ENCODE assay signal across 8 cellular contexts in genomic region chr19:13796301-13797057, GRCh38. TPM values are rescaled to one million over a fixed set of nuclear protein-coding genes. Genes with fewer than 3 reads are reported as not detected.
DNase-seq lines count a peak whose midpoint lies in the region; ATAC-seq and TF ChIP-seq lines count a peak whose summit lies in the region.

No MANE protein-coding gene starts in this region.

- no peak overlapping the region for H3K27ac ChIP-seq in SK-N-MC

- H3K36me3 ChIP-seq in SK-N-MC (ENCODE audit: insufficient read depth, low read length) = no peaks in the 10 kb centered on the region

- peaks cover 31% of the 10 kb centered on the region for H3K4me1 Mint-ChIP-seq in activated CD4-positive, alpha-beta T cell treated with anti-CD3 and anti-CD28 coated beads, Interleukin-2, amount 10 ng/mL, durations not matched to agents 7 days and 5 days

- H3K27ac Mint-ChIP-seq in activated CD4-positive, alpha-beta T cell treated with anti-CD3 and anti-CD28 coated beads, Interleukin-2, amount 10 ng/mL, durations not matched to agents 7 days and 5 days = peak overlapping the region; percentile 84

- DNase-seq in activated CD4-positive, alpha-beta T cell treated with anti-CD3 and anti-CD28 coated beads, Interleukin-2, amount 10 ng/mL, durations not matched to agents 7 days and 5 days = no peak
- no peak for DNase-seq in activated CD4-positive, alpha-beta T cell treated with anti-CD3 and anti-CD28 coated beads for 48 hours
- DNase-seq in SK-N-MC (ENCODE audit: low read depth, low spot score) = no peak
- peak; percentile 74 for DNase-seq in epithelial cell of proximal tubule (ENCODE audit: low read depth)
- peak; percentile 97 for DNase-seq in myocyte (ENCODE audit: low read depth)
- DNase-seq in NCI-H187 (lab: John Stamatoyannopoulos, UW) = no peak

- H3K4me3 Mint-ChIP-seq in activated CD4-positive, alpha-beta T cell treated with anti-CD3 and anti-CD28 coated beads, Interleukin-2, amount 10 ng/mL, durations not matched to agents 7 days and 5 days = peak overlapping the region; percentile 82

- POLR2A ChIA-PET in activated CD4-positive, alpha-beta T cell treated with anti-CD3 and anti-CD28 coated beads, Interleukin-2, amount 10 ng/mL, durations not matched to agents 7 days and 5 days (lab: Charles Lee) = no interaction called here

- peaks cover 4% of the 10 kb centered on the region for H3K36me3 Mint-ChIP-seq in activated CD4-positive, alpha-beta T cell treated with anti-CD3 and anti-CD28 coated beads, Interleukin-2, amount 10 ng/mL, durations not matched to agents 7 days and 5 days (ENCODE audit: low read depth)

- no peaks in the 10 kb centered on the region for H3K27me3 Mint-ChIP-seq in activated CD4-positive, alpha-beta T cell treated with anti-CD3 and anti-CD28 coated beads, Interleukin-2, amount 10 ng/mL, durations not matched to agents 7 days and 5 days

- H3K9me3 Mint-ChIP-seq in activated CD4-positive, alpha-beta T cell treated with anti-CD3 and anti-CD28 coated beads, Interleukin-2, amount 10 ng/mL, durations not matched to agents 7 days and 5 days = no peaks in the 10 kb centered on the region

- H3K4me3 ChIP-seq in SK-N-MC = peak overlapping the region; percentile 90
- peak overlapping the region; percentile 89 for H3K4me3 ChIP-seq in epithelial cell of proximal tubule (ENCODE audit: low read depth, low read length)

- peak; percentile 44 for TF ChIP-seq CTCF in epithelial cell of proximal tubule (conservative IDR thresholded peaks at IDR 0.05; ENCODE audit: low read depth, low read length)

- H3K9ac ChIP-seq in SK-N-MC (ENCODE audit: insufficient read length) = peak overlapping the region; percentile 82

- H3K9me3 ChIP-seq in SK-N-MC (ENCODE audit: low read depth, low read length) = no peaks in the 10 kb centered on the region

- CTCF ChIA-PET in activated CD4-positive, alpha-beta T cell treated with anti-CD3 and anti-CD28 coated beads, Interleukin-2, amount 10 ng/mL, durations not matched to agents 7 days and 5 days (lab: Charles Lee) = interaction anchor here (0.9 to 1.8 kb wide), 9 partner anchors 7 to 84 kb away, joined by 3 to 8 read pairs (median 5); no protein-coding TSS in a partner anchor

- ATAC-seq in HG03571 (IDR thresholded peaks at IDR 0.05; ENCODE audit: unreplicated experiment) (no peak), GM21717 (IDR thresholded peaks at IDR 0.05; ENCODE audit: unreplicated experiment) (no peak)

RNA-seq across cellular contexts. Expression of gene ZSWIM4, which starts 1.2 kb away (rescaled TPM):
- 1 to 10 TPM; 6.0 to 6.2 TPM for total RNA-seq in activated CD4-positive, alpha-beta T cell treated with anti-CD3 and anti-CD28 coated beads, Interleukin-2, amount 10 ng/mL, durations not matched to agents 7 days and 5 days
- total RNA-seq in epithelial cell of proximal tubule (9.4 and 13.5 TPM in 2 replicates), myocyte (6.4 and 14.9 TPM in 2 replicates)
- polyA plus RNA-seq in myocyte (2012) = 8.3 TPM

RNA-seq across cellular contexts. Expression of gene C19orf53, which starts 22.2 kb away (rescaled TPM):
- total RNA-seq in activated CD4-positive, alpha-beta T cell treated with anti-CD3 and anti-CD28 coated beads, Interleukin-2, amount 10 ng/mL, durations not matched to agents 7 days and 5 days = 10 to 100 TPM; 91.3 to 92.5 TPM
- total RNA-seq in epithelial cell of proximal tubule (197 and 200 TPM in 2 replicates), myocyte (147 and 150 TPM in 2 replicates)
- 256 TPM for polyA plus RNA-seq in myocyte (2012)

RNA-seq across cellular contexts. Expression of gene MRI1, which starts 32.2 kb away (rescaled TPM):
- 10 to 100 TPM; 46.2 to 46.6 TPM for total RNA-seq in activated CD4-positive, alpha-beta T cell treated with anti-CD3 and anti-CD28 coated beads, Interleukin-2, amount 10 ng/mL, durations not matched to agents 7 days and 5 days
- total RNA-seq in epithelial cell of proximal tubule = 47.8 and 63.0 TPM in 2 replicates
- total RNA-seq in myocyte = 36.0 and 37.2 TPM in 2 replicates
- 23.3 TPM for polyA plus RNA-seq in myocyte (2012)

Comparison
In these comparisons a context has a peak if more than half of its experiments do, and no peak if none do; other contexts are left out.
1. DNase-seq: peak in epithelial cell of proximal tubule (single experiment) and myocyte (single experiment); none in activated CD4-positive, alpha-beta T cell treated with anti-CD3 and anti-CD28 coated beads, Interleukin-2, amount 10 ng/mL, durations not matched to agents 7 days and 5 days (single experiment), activated CD4-positive, alpha-beta T cell treated with anti-CD3 and anti-CD28 coated beads for 48 hours (single experiment), SK-N-MC (single experiment) and NCI-H187 (0 of 2).